Comparison of ENCODE assay signal across 1 cellular context in genomic region chrX:118437283-118437682, GRCh38.
TF ChIP-seq lines count a peak whose summit lies in the region.

No MANE protein-coding gene starts in this region.

TF ChIP-seq in IMR-90, 13 proteins besides CTCF, POLR2A, EP300 and RAD21 (continued from another document):
- no peak for TF ChIP-seq ELK1 (IDR thresholded peaks at IDR 0.05; ENCODE audit: borderline replicate concordance, low read depth, low read length)
- TF ChIP-seq RFX5 (IDR thresholded peaks at IDR 0.05; ENCODE audit: low read depth, low read length), result no peak
TF ChIP-seq in IMR-90: peak in this region for 1.
